ENCODE assay signal across 13 cellular contexts in the genomic region with DNA sequence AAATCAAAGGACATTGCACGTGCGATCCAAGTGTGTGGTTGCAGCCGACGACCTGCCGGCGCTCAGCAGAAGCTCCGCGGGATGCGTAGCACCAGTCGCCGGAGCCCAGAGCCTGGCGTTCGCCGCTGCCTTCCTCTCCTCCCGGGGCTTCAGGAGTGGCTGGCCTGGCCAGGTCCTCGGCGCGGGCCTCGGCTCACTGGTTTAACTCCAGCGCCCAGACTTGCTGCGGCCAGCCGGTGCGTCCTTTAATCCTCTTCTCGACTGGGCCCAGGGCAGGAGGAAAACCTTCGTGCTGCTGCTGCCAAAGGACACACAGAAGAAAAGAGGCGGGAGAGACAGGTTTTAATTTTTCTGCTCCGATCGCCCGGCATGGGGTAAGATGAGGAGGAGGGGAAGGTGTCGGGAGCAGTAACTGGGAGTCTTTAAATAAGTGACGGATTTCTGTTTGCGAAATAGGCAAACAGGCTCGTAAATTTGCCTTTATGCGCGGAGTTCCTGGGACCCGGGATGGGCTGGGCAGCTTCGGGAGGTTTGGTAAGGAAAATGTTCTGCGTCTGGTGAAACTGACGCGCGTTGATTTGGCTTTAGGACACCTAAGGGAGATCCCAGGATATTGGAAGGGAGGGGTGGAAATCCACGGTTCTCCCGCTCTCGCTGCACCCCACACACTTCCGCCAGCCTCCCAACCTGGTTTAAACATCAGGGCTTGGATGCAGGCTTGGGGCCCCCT. TPM values are rescaled to one million over a fixed set of nuclear protein-coding genes. Genes with fewer than 3 reads are reported as not detected.
DNase-seq lines count a peak whose midpoint lies in the region; FAIRE-seq and TF ChIP-seq lines count a peak whose summit lies in the region.
"Had no signal": no experiment of that assay in that cellular context is flagged by ENCODE, and none has a peak within 500 bp of the region (broad histone marks: within the 10 kb centered on the region; RNA-seq: fewer than 3 reads in every experiment).

No MANE protein-coding gene starts in this region.

- no peaks in the 10 kb centered on the region for H3K36me3 Mint-ChIP-seq in CD8-positive, alpha-beta memory T cell
- H3K36me3 Mint-ChIP-seq in nephron progenitor cell (ENCODE audit: low read depth): no peaks in the 10 kb centered on the region

- no peak for DNase-seq in CD8-positive, alpha-beta memory T cell
- peak; percentile 85 for DNase-seq in HuH-7 (ENCODE audit: low spot score)
- DNase-seq in coronary artery (ENCODE audit: low spot score): peak; percentile 61
- peak; percentile 67 for DNase-seq in nephron progenitor cell
- DNase-seq in caudate nucleus (lab: John Stamatoyannopoulos, UW): no peak
- DNase-seq in epidermal melanocyte (ENCODE audit: insufficient read length, low spot score): no peak
- DNase-seq in small intestine: no peak
- DNase-seq: GM23248; lower lobe of right lung; NCI-H1105 treated with DMSO at 0.1 percent for 48 hours; stimulated activated CD4-positive, alpha-beta T cell treated with anti-CD3 and anti-CD28 coated beads, Interleukin-12 subunit alpha, Interleukin-12 subunit beta, amount 100 ng/mL, for 4 hours; stomach had no signal

- 3 to 6% (median 4%) methylated on average over 45 of the region's 45 CpGs for whole genome bisulfite sequencing in small intestine, 3 donors

- H3K27ac Mint-ChIP-seq in CD8-positive, alpha-beta memory T cell: peak overlapping the region in 1 of 8 donors; percentile 47
- no peak overlapping the region for H3K27ac Mint-ChIP-seq in nephron progenitor cell

- peaks cover 57 to 78% (median 65%) of the 10 kb centered on the region in 3 donors for H3K4me1 Mint-ChIP-seq in CD8-positive, alpha-beta memory T cell
- peaks cover 59% of the 10 kb centered on the region for H3K4me1 Mint-ChIP-seq in nephron progenitor cell

- peaks cover 52% of the 10 kb centered on the region for H3K4me1 ChIP-seq in CD8-positive, alpha-beta memory T cell (ENCODE audit: insufficient read depth, low read length)
- peaks cover 6 to 12% of the 10 kb centered on the region in 2 donors for H3K4me1 ChIP-seq in small intestine (ENCODE audit: control insufficient read depth in 2 of 2, insufficient read depth in 1 of 2, low read depth in 1 of 2, low read length in 1 of 2)

- CTCF ChIA-PET in CD8-positive, alpha-beta memory T cell (lab: Charles Lee): interaction anchor here (1.2 to 1.7 kb wide), 2 partner anchors 9 to 10 kb away, joined by 3 to 4 read pairs; no protein-coding TSS in a partner anchor

- POLR2A ChIA-PET in CD8-positive, alpha-beta memory T cell (lab: Charles Lee): no interaction called here

- H3K27me3 ChIP-seq in CD8-positive, alpha-beta memory T cell (ENCODE audit: insufficient read depth, low read length, poor library complexity, severe bottlenecking): peaks cover 91% of the 10 kb centered on the region
- peaks cover 7 to 79% of the 10 kb centered on the region in 2 donors for H3K27me3 ChIP-seq in small intestine (ENCODE audit: control insufficient read depth in 2 of 2, insufficient read depth in 2 of 2, low read length in 2 of 2)

- FAIRE-seq in small intestine (lab: Jason Lieb, UNC): no peak

- peaks cover 0 to 2% (median 0%) of the 10 kb centered on the region in 5 donors for H3K9me3 Mint-ChIP-seq in CD8-positive, alpha-beta memory T cell
- no peaks in the 10 kb centered on the region for H3K9me3 Mint-ChIP-seq in nephron progenitor cell

- peak overlapping the region; percentile 31 to 67 (median 56) for H3K4me3 Mint-ChIP-seq in CD8-positive, alpha-beta memory T cell
- peak overlapping the region; percentile 78 for H3K4me3 Mint-ChIP-seq in nephron progenitor cell

- H3K4me3 ChIP-seq in CD8-positive, alpha-beta memory T cell (ENCODE audit: low read length): no peak overlapping the region
- H3K4me3 ChIP-seq in coronary artery (peak overlapping the region; percentile 17), small intestine (ENCODE audit: low read depth in 1 of 2, low read length in 2 of 2) (no peak overlapping the region)
- H3K4me3 ChIP-seq: GM23248, lower lobe of right lung had no signal

- no peaks in the 10 kb centered on the region for H3K9me3 ChIP-seq in CD8-positive, alpha-beta memory T cell (ENCODE audit: low read length)
- no peaks in the 10 kb centered on the region for H3K9me3 ChIP-seq in small intestine (ENCODE audit: control insufficient read depth, low read depth)
- H3K9me3 ChIP-seq: lower lobe of right lung, stomach had no signal

- peaks cover 87 to 90% of the 10 kb centered on the region in 2 donors for H3K27me3 Mint-ChIP-seq in CD8-positive, alpha-beta memory T cell
- peaks cover 100% of the 10 kb centered on the region for H3K27me3 Mint-ChIP-seq in nephron progenitor cell (ENCODE audit: low read depth, poor library complexity)

- no peak overlapping the region for H3K27ac ChIP-seq in CD8-positive, alpha-beta memory T cell (ENCODE audit: low read depth, low read length)
- H3K27ac ChIP-seq in coronary artery: no peak overlapping the region
- no peak overlapping the region for H3K27ac ChIP-seq in caudate nucleus (ENCODE audit: low read depth, low read length)
- H3K27ac ChIP-seq in small intestine (ENCODE audit: low read depth in 1 of 2, low read length in 1 of 2): no peak overlapping the region
- H3K27ac ChIP-seq: GM23248, lower lobe of right lung, stomach had no signal

- H3K36me3 ChIP-seq in CD8-positive, alpha-beta memory T cell (ENCODE audit: insufficient read depth, low read length): no peaks in the 10 kb centered on the region
- H3K36me3 ChIP-seq in small intestine (ENCODE audit: control insufficient read depth in 2 of 2, insufficient read depth in 2 of 2, low read length in 2 of 2): no peaks in the 10 kb centered on the region
- H3K36me3 ChIP-seq: lower lobe of right lung, stomach had no signal

- TF ChIP-seq CTCF in coronary artery (IDR thresholded peaks at IDR 0.05) (no peak), nephron progenitor cell (IDR thresholded peaks at IDR 0.05) (no peak)

RNA-seq across cellular contexts. Expression of a gene that starts 2.2 kb away (rescaled TPM):
- total RNA-seq in CD8-positive, alpha-beta memory T cell: not detected
- not detected for polyA plus RNA-seq in CD8-positive, alpha-beta memory T cell
- polyA plus RNA-seq in small intestine: under 1 TPM in 1 of 3 donors, not detected in 2; 0.42 TPM
- total RNA-seq: fibroblast of lung, GM23248 had no signal
- polyA plus RNA-seq: fibroblast of lung, GM23248, stomach had no signal

RNA-seq across cellular contexts. Expression of a gene that starts 30.0 kb away (rescaled TPM):
- total RNA-seq in CD8-positive, alpha-beta memory T cell: 10 to 100 TPM; 35.1 to 37.9 TPM
- 37.9 TPM for polyA plus RNA-seq in CD8-positive, alpha-beta memory T cell
- polyA plus RNA-seq in small intestine: 10 to 100 TPM; 16.7 to 52.8 (median 33.0) TPM

Comparison
In these comparisons a context has a peak if more than half of its experiments do, and no peak if none do; other contexts are left out.
1. DNase-seq: peak in HuH-7 (single experiment), coronary artery (single experiment) and nephron progenitor cell (single experiment); none in CD8-positive, alpha-beta memory T cell (0 of 5), caudate nucleus (0 of 61), epidermal melanocyte (single experiment) and small intestine (single experiment).